36 cellular contexts compared by ENCODE assay signal in genomic region chr6:132765560-132765959, GRCh38. TPM values are rescaled to one million over a fixed set of nuclear protein-coding genes. Genes with fewer than 3 reads are reported as not detected.
DNase-seq lines count a peak whose midpoint lies in the region; ATAC-seq, FAIRE-seq and TF ChIP-seq lines count a peak whose summit lies in the region.
"Had no signal": no experiment of that assay in that cellular context is flagged by ENCODE, and none has a peak within 500 bp of the region (broad histone marks: within the 10 kb centered on the region; RNA-seq: fewer than 3 reads in every experiment).

No MANE protein-coding gene starts in this region.

- H3K9ac ChIP-seq in HepG2 (ENCODE audit: insufficient read depth, low read depth, low read length), result no peak overlapping the region
- H3K9ac ChIP-seq: BLaER1; BLaER1 treated with 17β-estradiol and CSF1 and Interleukin-3, amounts not matched to agents 10 nM and 100 nM had no signal

- no peaks in the 10 kb centered on the region for H4K20me1 ChIP-seq in HepG2 (ENCODE audit: insufficient read depth, low read length)
- H4K20me1 ChIP-seq: BLaER1; BLaER1 treated with 17β-estradiol and CSF1 and Interleukin-3, amounts not matched to agents 10 nM and 100 nM had no signal

- no peaks in the 10 kb centered on the region for H3K4me1 ChIP-seq in HepG2 (ENCODE audit: insufficient read depth, low read length)
- peaks cover 0 to 11% (median 0%) of the 10 kb centered on the region in 4 donors for H3K4me1 ChIP-seq in right lobe of liver
- no peaks in the 10 kb centered on the region for H3K4me1 ChIP-seq in HEK293 (ENCODE audit: control insufficient read depth, insufficient read depth, low read length)
- H3K4me1 ChIP-seq: BE2C, Caco-2 had no signal

- no peaks in the 10 kb centered on the region for H3K9me3 ChIP-seq in HepG2 (ENCODE audit: low read length)
- no peaks in the 10 kb centered on the region for H3K9me3 ChIP-seq in right lobe of liver
- H3K9me3 ChIP-seq in HEK293 (ENCODE audit: control insufficient read depth, insufficient read depth, low read depth, low read length), result no peaks in the 10 kb centered on the region
- H3K9me3 ChIP-seq: A549; BE2C; BLaER1; BLaER1 treated with 17β-estradiol and CSF1 and Interleukin-3, amounts not matched to agents 10 nM and 100 nM; Caco-2 had no signal

- H3K27ac ChIP-seq in HepG2 (ENCODE audit: extremely low read length, insufficient read depth, low read length) (no peak overlapping the region), right lobe of liver (no peak overlapping the region), HEK293 (ENCODE audit: extremely low read depth, low read depth, low read length) (no peak overlapping the region)
- H3K27ac ChIP-seq: 22Rv1; A549; BLaER1; BLaER1 treated with 17β-estradiol and CSF1 and Interleukin-3, amounts not matched to agents 10 nM and 100 nM; C4-2B had no signal

- no peak overlapping the region for H3K4me2 ChIP-seq in HepG2 (ENCODE audit: low read depth, low read length)
- H3K4me2 ChIP-seq: BLaER1 had no signal

- no peak for TF ChIP-seq RAD21 in HepG2 (CRISPR knock-in tag; IDR thresholded peaks at IDR 0.05)

- TF ChIP-seq EP300 in HepG2 (IDR thresholded peaks at IDR 0.05; ENCODE audit: low read depth in 2 of 2, low read length in 2 of 2) (no peak), HepG2 (CRISPR knock-in tag; IDR thresholded peaks at IDR 0.05; ENCODE audit: borderline replicate concordance) (no peak)

- ATAC-seq in HepG2, result no peak
- no peak for ATAC-seq in right lobe of liver
- no peak for ATAC-seq in GM18868 (IDR thresholded peaks at IDR 0.05; ENCODE audit: unreplicated experiment)
- ATAC-seq: A549; CD8-positive, alpha-beta T cell had no signal

- H3K36me3 ChIP-seq in HepG2 (replicated peaks in 1 of 2; ENCODE audit: control insufficient read depth in 1 of 2, insufficient read depth in 2 of 2, low read length in 2 of 2), result peaks cover 1 to 5% of the 10 kb centered on the region in 2 experiments; a peak in 2 of 5 replicates
- peaks cover 0 to 13% (median 0%) of the 10 kb centered on the region in 4 donors for H3K36me3 ChIP-seq in right lobe of liver
- H3K36me3 ChIP-seq in HEK293 (ENCODE audit: control insufficient read depth in 2 of 2, insufficient read depth in 1 of 2, low read length in 2 of 2), result peaks cover 13 to 17% of the 10 kb centered on the region in 2 experiments
- H3K36me3 ChIP-seq: BE2C had no signal

- POLR2A ChIA-PET in HepG2 (lab: Yijun Ruan, JAX), result no interaction called here
- POLR2A ChIA-PET in HEK293 (lab: Yijun Ruan, JAX), result interaction anchor here (2.3 kb wide), 1 partner anchor 49 kb away, joined by 8 read pairs; the partner anchor contains the start of gene RPS12

- H3K27me3 ChIP-seq in HepG2 (ENCODE audit: control insufficient read depth in 1 of 2, insufficient read depth in 2 of 2, low read length in 2 of 2) (no peaks in the 10 kb centered on the region), right lobe of liver (no peaks in the 10 kb centered on the region)
- H3K27me3 ChIP-seq: BLaER1; BLaER1 treated with 17β-estradiol and CSF1 and Interleukin-3, amounts not matched to agents 10 nM and 100 nM had no signal

- no peak for FAIRE-seq in HepG2 (lab: Jason Lieb, UNC)
- FAIRE-seq: A204.1, A549, D721Med had no signal

- H3K4me3 ChIP-seq in HepG2 (replicated peaks in 1 of 3; ENCODE audit: insufficient read depth in 1 of 3, low read depth in 2 of 3, low read length in 3 of 3) (no peak overlapping the region), right lobe of liver (no peak overlapping the region), HEK293 (ENCODE audit: low read depth, low read length) (no peak overlapping the region)
- H3K4me3 ChIP-seq: A549; BLaER1; BLaER1 treated with 17β-estradiol and CSF1 and Interleukin-3, amounts not matched to agents 10 nM and 100 nM had no signal

- BruUV-seq in HepG2 (replicated peaks; lab: Mats Ljungman, UMichigan), result no TSS peak

- TF ChIP-seq CTCF in HepG2 (CRISPR knock-in tag; IDR thresholded peaks at IDR 0.05), result no peak
- no peak for TF ChIP-seq CTCF in right lobe of liver (IDR thresholded peaks at IDR 0.05)
- no peak for TF ChIP-seq CTCF in HEK293 (tag by site-specific recombination; IDR thresholded peaks at IDR 0.05)

- H3K79me2 ChIP-seq in HepG2 (ENCODE audit: insufficient read depth, low read length), result no peaks in the 10 kb centered on the region

- DNase-seq in HepG2 (ENCODE audit: low spot score) (no peak), right lobe of liver (no peak)
- DNase-seq: 8988T; AML-193; BE2C; C1 segment of cervical spinal cord; Caco-2; Calu3; CD4-positive, alpha-beta memory T cell; CD4-positive, alpha-beta T cell; CD4-positive, CD25-positive, alpha-beta regulatory T cell; CD8-positive, alpha-beta memory T cell; CD8-positive, alpha-beta T cell; COR-L47; DMS 273 treated with DMSO at 0.1 percent for 48 hours; DMS153; DMS53; DMS79; DMS79 treated with DMSO at 0.1 percent for 48 hours; DND-41; EL had no signal

- no peak overlapping the region for H2AFZ ChIP-seq in HepG2 (ENCODE audit: low read length)

- intact Hi-C loops in HepG2 (cut with micrococcal nuclease; ENCODE audit: unreplicated experiment), result loop anchor here (5.0 kb wide), 2 partner anchors 48 to 168 kb away; no protein-coding TSS in a partner anchor
- intact Hi-C loops in right lobe of liver (cut with DNase I), result loop anchor here in 1 of 2 donors (10.0 kb wide), 1 partner anchor 241 kb away; no protein-coding TSS in a partner anchor

- in situ Hi-C loops in HepG2 (cut with HindIII; ENCODE audit: extremely low pct_ligation_motif_present, low pct_unique_long_range_greater_than_20kb), result loop anchor here (5.0 kb wide), 2 partner anchors 93 to 233 kb away; no protein-coding TSS in a partner anchor

- 43% methylated on average over 1 of the region's 1 CpG for WGBS in HepG2 (ENCODE audit: low lambda C conversion rate)
- WGBS in right lobe of liver (ENCODE audit: insufficient coverage, low coverage, low lambda C conversion rate, missing lambda C conversion rate), result 86% methylated on average over 1 of the region's 1 CpG

- no peak for TF ChIP-seq POLR2A in HepG2 (IDR thresholded peaks at IDR 0.05; ENCODE audit: insufficient read depth in 1 of 2, low read depth in 2 of 2, low read length in 2 of 2)
- no peak for TF ChIP-seq POLR2A in right lobe of liver (IDR thresholded peaks at IDR 0.05)

- CTCF ChIA-PET in HepG2 (lab: Yijun Ruan, JAX; ENCODE audit: low intra/inter-chr PET ratio, low total read pairs), result no interaction called here
- CTCF ChIA-PET in HEK293 (lab: Yijun Ruan, JAX), result interaction anchor here (0.5 to 6.0 kb wide), 8 partner anchors 11 to 992 kb away, joined by 3 to 62 read pairs (median 4); no protein-coding TSS in a partner anchor

RNA-seq across cellular contexts. Expression of gene VNN2, which starts 7.9 kb away (rescaled TPM):
- 0.13 and 0.15 TPM in 2 replicates for total RNA-seq in HepG2 (2016; rRNA removed; fragmentation: Illumina TruSeq; extraction: Trizol)
- not detected in 2 replicates for total RNA-seq in HepG2 (2016; cell fraction: cytosol; rRNA removed; fragmentation: Illumina TruSeq; extraction: Trizol; ENCODE audit: low read depth)
- 0.13 TPM in 1 of 2 replicates, not detected in the other for total RNA-seq in HepG2 (2016; cell fraction: insoluble cytoplasmic fraction; rRNA removed; fragmentation: Illumina TruSeq; extraction: Trizol)
- 0.22 TPM in 1 of 2 replicates, not detected in the other for total RNA-seq in HepG2 (2016; cell fraction: membrane; rRNA removed; fragmentation: Illumina TruSeq; extraction: Trizol)
- total RNA-seq in HepG2 (2016; cell fraction: nucleus; rRNA removed; fragmentation: Illumina TruSeq; extraction: Trizol), result not detected in 2 replicates
- polyA plus RNA-seq in HepG2 (2011; rRNA removed), result 0.09 and 0.30 TPM in 2 replicates
- 0.03 and 0.28 TPM in 2 replicates for polyA plus RNA-seq in HepG2 (2011; cell fraction: cytosol; rRNA removed)
- not detected in 2 replicates for polyA plus RNA-seq in HepG2 (2011; cell fraction: nucleus; rRNA removed)
- polyA plus RNA-seq in HepG2 (2012), result 0.76 and 1.4 TPM in 2 replicates
- not detected in 2 replicates for polyA plus RNA-seq in HepG2 (2016; cell fraction: cytosol; fragmentation: Illumina TruSeq; extraction: Trizol; ENCODE audit: low read depth)
- polyA plus RNA-seq in HepG2 (2016; cell fraction: insoluble cytoplasmic fraction; fragmentation: Illumina TruSeq; extraction: Trizol; ENCODE audit: low read depth), result not detected in 2 replicates
- not detected in 2 replicates for polyA plus RNA-seq in HepG2 (2016; cell fraction: membrane; fragmentation: Illumina TruSeq; extraction: Trizol; ENCODE audit: low read depth)
- not detected in 2 replicates for polyA plus RNA-seq in HepG2 (2016; cell fraction: nucleus; fragmentation: Illumina TruSeq; extraction: Trizol; ENCODE audit: insufficient read depth, low read depth)
- polyA minus RNA-seq in HepG2 (2011; rRNA and poly(A)+ RNA removed; ENCODE audit: low replicate concordance), result not detected in 2 replicates
- not detected in 2 replicates for polyA minus RNA-seq in HepG2 (2011; cell fraction: cytosol; rRNA and poly(A)+ RNA removed)
- polyA minus RNA-seq in HepG2 (2011; cell fraction: nucleus; rRNA and poly(A)+ RNA removed), result not detected in 2 replicates
- 10 to 100 TPM in 1 of 6 experiments, 1 to 10 TPM in 4, under 1 TPM in 1; 0.75 to 18.9 (median 5.9) TPM for total RNA-seq in right lobe of liver
- total RNA-seq: A172, A673, Caco-2, Daoy had no signal
- polyA plus RNA-seq: A549, AG04450, BJ had no signal

RNA-seq across cellular contexts. Expression of gene SLC18B1, which starts 32.9 kb away (rescaled TPM):
- total RNA-seq in HepG2 (2016; rRNA removed; fragmentation: Illumina TruSeq; extraction: Trizol) (9.1 and 13.8 TPM in 2 replicates), right lobe of liver (1 to 10 TPM; 2.9 to 6.1 (median 4.2) TPM)
- 2.6 and 3.7 TPM in 2 replicates for total RNA-seq in HepG2 (2016; cell fraction: cytosol; rRNA removed; fragmentation: Illumina TruSeq; extraction: Trizol; ENCODE audit: low read depth)
- total RNA-seq in HepG2 (2016; cell fraction: insoluble cytoplasmic fraction; rRNA removed; fragmentation: Illumina TruSeq; extraction: Trizol), result 9.3 and 14.3 TPM in 2 replicates
- 7.4 and 8.2 TPM in 2 replicates for total RNA-seq in HepG2 (2016; cell fraction: membrane; rRNA removed; fragmentation: Illumina TruSeq; extraction: Trizol)
- 12.6 and 14.0 TPM in 2 replicates for total RNA-seq in HepG2 (2016; cell fraction: nucleus; rRNA removed; fragmentation: Illumina TruSeq; extraction: Trizol)
- polyA plus RNA-seq in HepG2 (2011; rRNA removed), result 9.8 and 11.4 TPM in 2 replicates
- 5.6 and 9.6 TPM in 2 replicates for polyA plus RNA-seq in HepG2 (2011; cell fraction: cytosol; rRNA removed)
- polyA plus RNA-seq in HepG2 (2011; cell fraction: nucleus; rRNA removed), result 8.1 and 11.8 TPM in 2 replicates
- 10.7 and 13.7 TPM in 2 replicates for polyA plus RNA-seq in HepG2 (2012)
- polyA plus RNA-seq in HepG2 (2016; cell fraction: cytosol; fragmentation: Illumina TruSeq; extraction: Trizol; ENCODE audit: low read depth), result 3.2 TPM in 2 replicates
- polyA plus RNA-seq in HepG2 (2016; cell fraction: insoluble cytoplasmic fraction; fragmentation: Illumina TruSeq; extraction: Trizol; ENCODE audit: low read depth), result 7.9 and 10.1 TPM in 2 replicates
- 6.7 and 6.9 TPM in 2 replicates for polyA plus RNA-seq in HepG2 (2016; cell fraction: membrane; fragmentation: Illumina TruSeq; extraction: Trizol; ENCODE audit: low read depth)
- 22.4 and 23.0 TPM in 2 replicates for polyA plus RNA-seq in HepG2 (2016; cell fraction: nucleus; fragmentation: Illumina TruSeq; extraction: Trizol; ENCODE audit: insufficient read depth, low read depth)
- polyA minus RNA-seq in HepG2 (2011; rRNA and poly(A)+ RNA removed; ENCODE audit: low replicate concordance), result 10.6 and 11.6 TPM in 2 replicates
- polyA minus RNA-seq in HepG2 (2011; cell fraction: cytosol; rRNA and poly(A)+ RNA removed), result 6.4 and 7.6 TPM in 2 replicates
- polyA minus RNA-seq in HepG2 (2011; cell fraction: nucleus; rRNA and poly(A)+ RNA removed), result 8.4 and 10.2 TPM in 2 replicates

RNA-seq across cellular contexts. Expression of gene RPS12, which starts 48.8 kb away (rescaled TPM):
- total RNA-seq in HepG2 (2016; rRNA removed; fragmentation: Illumina TruSeq; extraction: Trizol) (3,224 and 3,551 TPM in 2 replicates), right lobe of liver (100 to 1,000 TPM; 345 to 448 (median 375) TPM)
- total RNA-seq in HepG2 (2016; cell fraction: cytosol; rRNA removed; fragmentation: Illumina TruSeq; extraction: Trizol; ENCODE audit: low read depth), result 10,695 and 12,100 TPM in 2 replicates
- total RNA-seq in HepG2 (2016; cell fraction: insoluble cytoplasmic fraction; rRNA removed; fragmentation: Illumina TruSeq; extraction: Trizol), result 3,292 and 3,559 TPM in 2 replicates
- 12,582 and 12,681 TPM in 2 replicates for total RNA-seq in HepG2 (2016; cell fraction: membrane; rRNA removed; fragmentation: Illumina TruSeq; extraction: Trizol)
- total RNA-seq in HepG2 (2016; cell fraction: nucleus; rRNA removed; fragmentation: Illumina TruSeq; extraction: Trizol), result 1,009 and 1,091 TPM in 2 replicates
- polyA plus RNA-seq in HepG2 (2011; rRNA removed), result 6,343 and 7,346 TPM in 2 replicates
- polyA plus RNA-seq in HepG2 (2011; cell fraction: cytosol; rRNA removed), result 10,754 and 13,161 TPM in 2 replicates
- polyA plus RNA-seq in HepG2 (2011; cell fraction: nucleus; rRNA removed), result 1,380 and 1,587 TPM in 2 replicates
- 4,280 and 4,651 TPM in 2 replicates for polyA plus RNA-seq in HepG2 (2012)
- 13,237 and 13,731 TPM in 2 replicates for polyA plus RNA-seq in HepG2 (2016; cell fraction: cytosol; fragmentation: Illumina TruSeq; extraction: Trizol; ENCODE audit: low read depth)
- 3,395 and 3,576 TPM in 2 replicates for polyA plus RNA-seq in HepG2 (2016; cell fraction: insoluble cytoplasmic fraction; fragmentation: Illumina TruSeq; extraction: Trizol; ENCODE audit: low read depth)
- polyA plus RNA-seq in HepG2 (2016; cell fraction: membrane; fragmentation: Illumina TruSeq; extraction: Trizol; ENCODE audit: low read depth), result 11,484 and 12,144 TPM in 2 replicates
- polyA plus RNA-seq in HepG2 (2016; cell fraction: nucleus; fragmentation: Illumina TruSeq; extraction: Trizol; ENCODE audit: insufficient read depth, low read depth), result 1,833 and 2,013 TPM in 2 replicates
- 2,109 and 3,494 TPM in 2 replicates for polyA minus RNA-seq in HepG2 (2011; rRNA and poly(A)+ RNA removed; ENCODE audit: low replicate concordance)
- 1,100 and 1,176 TPM in 2 replicates for polyA minus RNA-seq in HepG2 (2011; cell fraction: cytosol; rRNA and poly(A)+ RNA removed)
- 507 and 550 TPM in 2 replicates for polyA minus RNA-seq in HepG2 (2011; cell fraction: nucleus; rRNA and poly(A)+ RNA removed)

RNA-seq across cellular contexts. Expression of gene VNN1, which starts 51.7 kb away (rescaled TPM):
- total RNA-seq in HepG2 (2016; rRNA removed; fragmentation: Illumina TruSeq; extraction: Trizol), result 0.41 and 0.62 TPM in 2 replicates
- total RNA-seq in HepG2 (2016; cell fraction: cytosol; rRNA removed; fragmentation: Illumina TruSeq; extraction: Trizol; ENCODE audit: low read depth), result not detected in 2 replicates
- total RNA-seq in HepG2 (2016; cell fraction: insoluble cytoplasmic fraction; rRNA removed; fragmentation: Illumina TruSeq; extraction: Trizol), result 0.45 and 0.61 TPM in 2 replicates
- 0.17 and 0.25 TPM in 2 replicates for total RNA-seq in HepG2 (2016; cell fraction: membrane; rRNA removed; fragmentation: Illumina TruSeq; extraction: Trizol)
- 0.65 and 0.75 TPM in 2 replicates for total RNA-seq in HepG2 (2016; cell fraction: nucleus; rRNA removed; fragmentation: Illumina TruSeq; extraction: Trizol)
- 4.0 and 11.7 TPM in 2 replicates for polyA plus RNA-seq in HepG2 (2011; rRNA removed)
- 1.6 and 9.6 TPM in 2 replicates for polyA plus RNA-seq in HepG2 (2011; cell fraction: cytosol; rRNA removed)
- 0.82 and 2.6 TPM in 2 replicates for polyA plus RNA-seq in HepG2 (2011; cell fraction: nucleus; rRNA removed)
- polyA plus RNA-seq in HepG2 (2012), result 17.1 and 20.8 TPM in 2 replicates
- polyA plus RNA-seq in HepG2 (2016; cell fraction: cytosol; fragmentation: Illumina TruSeq; extraction: Trizol; ENCODE audit: low read depth), result 0.05 TPM in 1 of 2 replicates, not detected in the other
- polyA plus RNA-seq in HepG2 (2016; cell fraction: insoluble cytoplasmic fraction; fragmentation: Illumina TruSeq; extraction: Trizol; ENCODE audit: low read depth), result 0.44 and 0.53 TPM in 2 replicates
- polyA plus RNA-seq in HepG2 (2016; cell fraction: membrane; fragmentation: Illumina TruSeq; extraction: Trizol; ENCODE audit: low read depth), result 0.08 and 0.13 TPM in 2 replicates
- 1.2 and 1.5 TPM in 2 replicates for polyA plus RNA-seq in HepG2 (2016; cell fraction: nucleus; fragmentation: Illumina TruSeq; extraction: Trizol; ENCODE audit: insufficient read depth, low read depth)
- polyA minus RNA-seq in HepG2 (2011; rRNA and poly(A)+ RNA removed; ENCODE audit: low replicate concordance), result 2.3 TPM in 1 of 2 replicates, not detected in the other
- 1.6 and 6.7 TPM in 2 replicates for polyA minus RNA-seq in HepG2 (2011; cell fraction: cytosol; rRNA and poly(A)+ RNA removed)
- 1.2 and 6.0 TPM in 2 replicates for polyA minus RNA-seq in HepG2 (2011; cell fraction: nucleus; rRNA and poly(A)+ RNA removed)
- 100 to 1,000 TPM in 2 of 6 experiments, 10 to 100 TPM in 4; 21.6 to 364 (median 96.0) TPM for total RNA-seq in right lobe of liver
- total RNA-seq: A673; B cell; Caco-2; CD4-positive, alpha-beta T cell; CD4-positive, CD25-positive, alpha-beta regulatory T cell; CD8-positive, alpha-beta memory T cell; CD8-positive, alpha-beta T cell had no signal
- polyA plus RNA-seq: BJ; CD4-positive, alpha-beta memory T cell; CD8-positive, alpha-beta memory T cell had no signal

Comparison
In these comparisons a context has a peak if more than half of its experiments do, and no peak if none do; other contexts are left out.
1. Of the 63 proteins assayed by ChIP-seq in both HepG2 and HEK293: peak only in HepG2: none; only in HEK293: ATF2; in both: none; in neither: 62.